In the genomic region with DNA sequence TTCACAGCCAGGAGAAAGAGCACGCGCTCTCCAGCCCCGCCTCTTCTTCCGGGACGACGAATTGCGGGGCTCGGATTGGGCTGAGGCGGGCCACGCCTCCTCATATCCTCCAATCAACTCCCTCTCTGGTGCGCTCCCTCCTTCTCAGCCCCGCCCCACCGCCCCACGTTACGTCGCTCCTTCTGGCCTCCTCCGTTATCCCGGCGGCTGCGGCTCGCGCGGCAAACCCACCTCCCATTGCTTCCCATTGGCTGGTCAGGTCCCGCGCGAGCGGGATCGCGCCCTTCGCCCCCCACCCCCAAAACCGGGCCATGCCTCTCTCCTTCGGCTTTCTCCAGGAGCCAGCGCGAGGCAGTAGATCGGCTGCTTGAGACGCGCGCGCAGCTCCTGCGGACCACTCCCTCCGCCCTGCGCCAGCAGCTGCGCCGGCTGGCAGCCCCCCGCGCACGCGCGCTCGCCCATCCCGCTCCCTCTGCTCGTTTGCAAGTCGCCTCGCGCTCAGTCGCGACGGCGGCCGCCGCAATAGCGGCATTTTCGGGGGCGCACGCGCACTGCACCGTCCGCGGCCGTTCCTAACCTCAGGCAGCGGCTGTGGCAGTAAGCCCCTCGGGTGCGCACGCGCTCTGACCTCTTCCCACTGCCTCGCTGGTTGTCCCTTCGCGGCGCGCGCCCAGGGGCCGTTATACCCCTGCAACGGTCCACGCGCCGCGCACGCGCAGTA, we compare ENCODE assay signal across 1 cellular context.
TF ChIP-seq lines count a peak whose summit lies in the region.

No MANE protein-coding gene starts in this region.

TF ChIP-seq in K562, 482 proteins besides CTCF, POLR2A, EP300 and RAD21 (continued from another document and continues in another):
- TF ChIP-seq, protein P1, sequence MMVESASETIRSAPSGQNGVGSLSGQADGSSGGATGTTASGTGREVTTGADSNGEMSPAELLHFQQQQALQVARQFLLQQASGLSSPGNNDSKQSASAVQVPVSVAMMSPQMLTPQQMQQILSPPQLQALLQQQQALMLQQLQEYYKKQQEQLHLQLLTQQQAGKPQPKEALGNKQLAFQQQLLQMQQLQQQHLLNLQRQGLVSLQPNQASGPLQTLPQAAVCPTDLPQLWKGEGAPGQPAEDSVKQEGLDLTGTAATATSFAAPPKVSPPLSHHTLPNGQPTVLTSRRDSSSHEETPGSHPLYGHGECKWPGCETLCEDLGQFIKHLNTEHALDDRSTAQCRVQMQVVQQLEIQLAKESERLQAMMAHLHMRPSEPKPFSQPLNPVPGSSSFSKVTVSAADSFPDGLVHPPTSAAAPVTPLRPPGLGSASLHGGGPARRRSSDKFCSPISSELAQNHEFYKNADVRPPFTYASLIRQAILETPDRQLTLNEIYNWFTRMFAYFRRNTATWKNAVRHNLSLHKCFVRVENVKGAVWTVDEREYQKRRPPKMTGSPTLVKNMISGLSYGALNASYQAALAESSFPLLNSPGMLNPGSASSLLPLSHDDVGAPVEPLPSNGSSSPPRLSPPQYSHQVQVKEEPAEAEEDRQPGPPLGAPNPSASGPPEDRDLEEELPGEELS (CRISPR knock-in tag; IDR thresholded peaks at IDR 0.05; ENCODE audit: borderline replicate concordance), result peak; percentile 87; the same call in 1 of the 2 replicates
- TF ChIP-seq ZNF444 (CRISPR knock-in tag; IDR thresholded peaks at IDR 0.05) (no peak), RBFOX2 (IDR thresholded peaks at IDR 0.05; ENCODE audit: low read depth, low read length) (peak; percentile 99), ASH1L (IDR thresholded peaks at IDR 0.05; ENCODE audit: borderline replicate concordance, low read depth, partially characterized antibody) (peak; percentile 73), NR2F6 (CRISPR knock-in tag; IDR thresholded peaks at IDR 0.05) (no peak), NFYB (IDR thresholded peaks at IDR 0.05; ENCODE audit: extremely low read depth, insufficient read length) (peak; percentile 82), SPI1 (IDR thresholded peaks at IDR 0.05; ENCODE audit: borderline replicate concordance, low read depth, low read length) (no peak), ZFPM2 (CRISPR knock-in tag; IDR thresholded peaks at IDR 0.05) (peak; percentile 72; the same call in 1 of the 2 replicates), NRF1 (conservative IDR thresholded peaks at IDR 0.05 in 1 of 2, IDR thresholded peaks at IDR 0.05 in 1 of 2) (peak; percentile 98 to 99), NUFIP1 (IDR thresholded peaks at IDR 0.05; ENCODE audit: partially characterized antibody) (no peak), GABPB1 (CRISPR knock-in tag; IDR thresholded peaks at IDR 0.05) (peak; percentile 76), NFIX (CRISPR knock-in tag; IDR thresholded peaks at IDR 0.05; ENCODE audit: low read depth) (no peak), RNF2 (IDR thresholded peaks at IDR 0.05) (no peak), CBFA2T3 (IDR thresholded peaks at IDR 0.05) (peak; percentile 11; the same call in 1 of the 2 replicates), SAP30 (IDR thresholded peaks at IDR 0.05; ENCODE audit: borderline replicate concordance, insufficient read depth, low read depth, low read length, poor library complexity, severe bottlenecking) (peak; percentile 27), RBM17 (IDR thresholded peaks at IDR 0.05; ENCODE audit: borderline replicate concordance, low read depth, low read length) (no peak), L3MBTL2 (IDR thresholded peaks at IDR 0.05) (peak; percentile 100), ZNF785 (CRISPR knock-in tag; IDR thresholded peaks at IDR 0.05) (no peak), DNMT1 (IDR thresholded peaks at IDR 0.05) (no peak), HNRNPLL (IDR thresholded peaks at IDR 0.05; ENCODE audit: low read depth, low read length, poor library complexity, severe bottlenecking) (peak; percentile 88), KDM1A (IDR thresholded peaks at IDR 0.05) (no peak), U2AF1 (optimal IDR thresholded peaks at IDR 0.05; ENCODE audit: low read depth, low read length) (peak; percentile 83), GATAD2A (IDR thresholded peaks at IDR 0.05) (no peak), RBM25 (IDR thresholded peaks at IDR 0.05; ENCODE audit: low read depth, low read length, severe bottlenecking) (peak; percentile 91), EP400 (IDR thresholded peaks at IDR 0.05) (peak; percentile 91), CBX2 (IDR thresholded peaks at IDR 0.05; ENCODE audit: insufficient read depth, low read length, poor library complexity, severe bottlenecking) (no peak), NR1H2 (CRISPR knock-in tag; IDR thresholded peaks at IDR 0.05) (peak; percentile 97; the same call in 1 of the 2 replicates), POU5F1 (IDR thresholded peaks at IDR 0.05; ENCODE audit: borderline replicate concordance, low read depth, low read length, partially characterized antibody) (no peak), POLR2B (IDR thresholded peaks at IDR 0.05; ENCODE audit: low read depth, partially characterized antibody) (peak; percentile 92), TEAD1 (CRISPR knock-in tag; IDR thresholded peaks at IDR 0.05) (peak; percentile 10 to 84; a peak in 2 of 4 replicates), XRCC3 (IDR thresholded peaks at IDR 0.05) (no peak), SRSF1 (IDR thresholded peaks at IDR 0.05; ENCODE audit: low read depth, low read length) (0 out of 2 replicates have a peak, but pooled peaks have one; percentile 38), SUPT5H (IDR thresholded peaks at IDR 0.05) (peak; percentile 94), SP1 (CRISPR knock-in tag; IDR thresholded peaks at IDR 0.05) (peak; percentile 98), STAT5B (CRISPR knock-in tag; IDR thresholded peaks at IDR 0.05) (no peak), DACH1 (IDR thresholded peaks at IDR 0.05; ENCODE audit: partially characterized antibody) (peak; percentile 56)
- TF ChIP-seq, protein P2, sequence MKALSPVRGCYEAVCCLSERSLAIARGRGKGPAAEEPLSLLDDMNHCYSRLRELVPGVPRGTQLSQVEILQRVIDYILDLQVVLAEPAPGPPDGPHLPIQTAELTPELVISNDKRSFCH (CRISPR knock-in tag; IDR thresholded peaks at IDR 0.05), result no peak
- TF ChIP-seq, protein P2 (tag; IDR thresholded peaks at IDR 0.05), result peak; percentile 78
- TF ChIP-seq, protein P3, sequence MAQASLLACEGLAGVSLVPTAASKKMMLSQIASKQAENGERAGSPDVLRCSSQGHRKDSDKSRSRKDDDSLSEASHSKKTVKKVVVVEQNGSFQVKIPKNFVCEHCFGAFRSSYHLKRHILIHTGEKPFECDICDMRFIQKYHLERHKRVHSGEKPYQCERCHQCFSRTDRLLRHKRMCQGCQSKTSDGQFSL (CRISPR knock-in tag; IDR thresholded peaks at IDR 0.05), result 0 out of 2 replicates have a peak, but pooled peaks have one; percentile 48
- TF ChIP-seq, protein P3 (tag; IDR thresholded peaks at IDR 0.05), result no peak; a peak in 1 of 4 replicates
- TF ChIP-seq, protein P4, sequence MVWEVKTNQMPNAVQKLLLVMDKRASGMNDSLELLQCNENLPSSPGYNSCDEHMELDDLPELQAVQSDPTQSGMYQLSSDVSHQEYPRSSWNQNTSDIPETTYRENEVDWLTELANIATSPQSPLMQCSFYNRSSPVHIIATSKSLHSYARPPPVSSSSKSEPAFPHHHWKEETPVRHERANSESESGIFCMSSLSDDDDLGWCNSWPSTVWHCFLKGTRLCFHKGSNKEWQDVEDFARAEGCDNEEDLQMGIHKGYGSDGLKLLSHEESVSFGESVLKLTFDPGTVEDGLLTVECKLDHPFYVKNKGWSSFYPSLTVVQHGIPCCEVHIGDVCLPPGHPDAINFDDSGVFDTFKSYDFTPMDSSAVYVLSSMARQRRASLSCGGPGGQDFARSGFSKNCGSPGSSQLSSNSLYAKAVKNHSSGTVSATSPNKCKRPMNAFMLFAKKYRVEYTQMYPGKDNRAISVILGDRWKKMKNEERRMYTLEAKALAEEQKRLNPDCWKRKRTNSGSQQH (CRISPR knock-in tag; IDR thresholded peaks at IDR 0.05), result no peak
- TF ChIP-seq, protein P5, sequence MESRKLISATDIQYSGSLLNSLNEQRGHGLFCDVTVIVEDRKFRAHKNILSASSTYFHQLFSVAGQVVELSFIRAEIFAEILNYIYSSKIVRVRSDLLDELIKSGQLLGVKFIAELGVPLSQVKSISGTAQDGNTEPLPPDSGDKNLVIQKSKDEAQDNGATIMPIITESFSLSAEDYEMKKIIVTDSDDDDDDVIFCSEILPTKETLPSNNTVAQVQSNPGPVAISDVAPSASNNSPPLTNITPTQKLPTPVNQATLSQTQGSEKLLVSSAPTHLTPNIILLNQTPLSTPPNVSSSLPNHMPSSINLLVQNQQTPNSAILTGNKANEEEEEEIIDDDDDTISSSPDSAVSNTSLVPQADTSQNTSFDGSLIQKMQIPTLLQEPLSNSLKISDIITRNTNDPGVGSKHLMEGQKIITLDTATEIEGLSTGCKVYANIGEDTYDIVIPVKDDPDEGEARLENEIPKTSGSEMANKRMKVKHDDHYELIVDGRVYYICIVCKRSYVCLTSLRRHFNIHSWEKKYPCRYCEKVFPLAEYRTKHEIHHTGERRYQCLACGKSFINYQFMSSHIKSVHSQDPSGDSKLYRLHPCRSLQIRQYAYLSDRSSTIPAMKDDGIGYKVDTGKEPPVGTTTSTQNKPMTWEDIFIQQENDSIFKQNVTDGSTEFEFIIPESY (CRISPR knock-in tag; IDR thresholded peaks at IDR 0.05), result 0 out of 2 replicates have a peak, but pooled peaks have one; percentile 53
- TF ChIP-seq, protein P6, sequence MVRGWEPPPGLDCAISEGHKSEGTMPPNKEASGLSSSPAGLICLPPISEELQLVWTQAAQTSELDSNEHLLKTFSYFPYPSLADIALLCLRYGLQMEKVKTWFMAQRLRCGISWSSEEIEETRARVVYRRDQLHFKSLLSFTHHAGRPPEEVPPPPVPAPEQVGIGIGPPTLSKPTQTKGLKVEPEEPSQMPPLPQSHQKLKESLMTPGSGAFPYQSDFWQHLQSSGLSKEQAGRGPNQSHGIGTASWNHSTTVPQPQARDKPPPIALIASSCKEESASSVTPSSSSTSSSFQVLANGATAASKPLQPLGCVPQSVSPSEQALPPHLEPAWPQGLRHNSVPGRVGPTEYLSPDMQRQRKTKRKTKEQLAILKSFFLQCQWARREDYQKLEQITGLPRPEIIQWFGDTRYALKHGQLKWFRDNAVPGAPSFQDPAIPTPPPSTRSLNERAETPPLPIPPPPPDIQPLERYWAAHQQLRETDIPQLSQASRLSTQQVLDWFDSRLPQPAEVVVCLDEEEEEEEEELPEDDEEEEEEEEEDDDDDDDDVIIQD (CRISPR knock-in tag; IDR thresholded peaks at IDR 0.05), result 0 out of 2 replicates have a peak, but pooled peaks have one; percentile 46
- TF ChIP-seq, protein P7, sequence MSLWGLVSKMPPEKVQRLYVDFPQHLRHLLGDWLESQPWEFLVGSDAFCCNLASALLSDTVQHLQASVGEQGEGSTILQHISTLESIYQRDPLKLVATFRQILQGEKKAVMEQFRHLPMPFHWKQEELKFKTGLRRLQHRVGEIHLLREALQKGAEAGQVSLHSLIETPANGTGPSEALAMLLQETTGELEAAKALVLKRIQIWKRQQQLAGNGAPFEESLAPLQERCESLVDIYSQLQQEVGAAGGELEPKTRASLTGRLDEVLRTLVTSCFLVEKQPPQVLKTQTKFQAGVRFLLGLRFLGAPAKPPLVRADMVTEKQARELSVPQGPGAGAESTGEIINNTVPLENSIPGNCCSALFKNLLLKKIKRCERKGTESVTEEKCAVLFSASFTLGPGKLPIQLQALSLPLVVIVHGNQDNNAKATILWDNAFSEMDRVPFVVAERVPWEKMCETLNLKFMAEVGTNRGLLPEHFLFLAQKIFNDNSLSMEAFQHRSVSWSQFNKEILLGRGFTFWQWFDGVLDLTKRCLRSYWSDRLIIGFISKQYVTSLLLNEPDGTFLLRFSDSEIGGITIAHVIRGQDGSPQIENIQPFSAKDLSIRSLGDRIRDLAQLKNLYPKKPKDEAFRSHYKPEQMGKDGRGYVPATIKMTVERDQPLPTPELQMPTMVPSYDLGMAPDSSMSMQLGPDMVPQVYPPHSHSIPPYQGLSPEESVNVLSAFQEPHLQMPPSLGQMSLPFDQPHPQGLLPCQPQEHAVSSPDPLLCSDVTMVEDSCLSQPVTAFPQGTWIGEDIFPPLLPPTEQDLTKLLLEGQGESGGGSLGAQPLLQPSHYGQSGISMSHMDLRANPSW (CRISPR knock-in tag; IDR thresholded peaks at IDR 0.05), result no peak
- TF ChIP-seq, protein P8, sequence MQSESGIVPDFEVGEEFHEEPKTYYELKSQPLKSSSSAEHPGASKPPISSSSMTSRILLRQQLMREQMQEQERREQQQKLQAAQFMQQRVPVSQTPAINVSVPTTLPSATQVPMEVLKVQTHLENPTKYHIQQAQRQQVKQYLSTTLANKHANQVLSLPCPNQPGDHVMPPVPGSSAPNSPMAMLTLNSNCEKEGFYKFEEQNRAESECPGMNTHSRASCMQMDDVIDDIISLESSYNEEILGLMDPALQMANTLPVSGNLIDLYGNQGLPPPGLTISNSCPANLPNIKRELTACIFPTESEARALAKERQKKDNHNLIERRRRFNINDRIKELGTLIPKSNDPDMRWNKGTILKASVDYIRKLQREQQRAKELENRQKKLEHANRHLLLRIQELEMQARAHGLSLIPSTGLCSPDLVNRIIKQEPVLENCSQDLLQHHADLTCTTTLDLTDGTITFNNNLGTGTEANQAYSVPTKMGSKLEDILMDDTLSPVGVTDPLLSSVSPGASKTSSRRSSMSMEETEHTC (IDR thresholded peaks at IDR 0.05), result no peak
- TF ChIP-seq, protein P9, sequence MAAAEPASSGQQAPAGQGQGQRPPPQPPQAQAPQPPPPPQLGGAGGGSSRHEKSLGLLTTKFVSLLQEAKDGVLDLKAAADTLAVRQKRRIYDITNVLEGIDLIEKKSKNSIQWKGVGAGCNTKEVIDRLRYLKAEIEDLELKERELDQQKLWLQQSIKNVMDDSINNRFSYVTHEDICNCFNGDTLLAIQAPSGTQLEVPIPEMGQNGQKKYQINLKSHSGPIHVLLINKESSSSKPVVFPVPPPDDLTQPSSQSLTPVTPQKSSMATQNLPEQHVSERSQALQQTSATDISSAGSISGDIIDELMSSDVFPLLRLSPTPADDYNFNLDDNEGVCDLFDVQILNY (CRISPR knock-in tag; IDR thresholded peaks at IDR 0.05), result peak; percentile 82
- TF ChIP-seq, protein P10, sequence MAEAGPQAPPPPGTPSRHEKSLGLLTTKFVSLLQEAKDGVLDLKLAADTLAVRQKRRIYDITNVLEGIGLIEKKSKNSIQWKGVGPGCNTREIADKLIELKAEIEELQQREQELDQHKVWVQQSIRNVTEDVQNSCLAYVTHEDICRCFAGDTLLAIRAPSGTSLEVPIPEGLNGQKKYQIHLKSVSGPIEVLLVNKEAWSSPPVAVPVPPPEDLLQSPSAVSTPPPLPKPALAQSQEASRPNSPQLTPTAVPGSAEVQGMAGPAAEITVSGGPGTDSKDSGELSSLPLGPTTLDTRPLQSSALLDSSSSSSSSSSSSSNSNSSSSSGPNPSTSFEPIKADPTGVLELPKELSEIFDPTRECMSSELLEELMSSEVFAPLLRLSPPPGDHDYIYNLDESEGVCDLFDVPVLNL (CRISPR knock-in tag; IDR thresholded peaks at IDR 0.05; ENCODE audit: low read depth), result peak; percentile 47; the same call in 1 of the 2 replicates
- TF ChIP-seq, protein P11, sequence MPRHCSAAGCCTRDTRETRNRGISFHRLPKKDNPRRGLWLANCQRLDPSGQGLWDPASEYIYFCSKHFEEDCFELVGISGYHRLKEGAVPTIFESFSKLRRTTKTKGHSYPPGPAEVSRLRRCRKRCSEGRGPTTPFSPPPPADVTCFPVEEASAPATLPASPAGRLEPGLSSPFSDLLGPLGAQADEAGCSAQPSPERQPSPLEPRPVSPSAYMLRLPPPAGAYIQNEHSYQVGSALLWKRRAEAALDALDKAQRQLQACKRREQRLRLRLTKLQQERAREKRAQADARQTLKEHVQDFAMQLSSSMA (CRISPR knock-in tag; IDR thresholded peaks at IDR 0.05), result no peak
